In the genomic region with DNA sequence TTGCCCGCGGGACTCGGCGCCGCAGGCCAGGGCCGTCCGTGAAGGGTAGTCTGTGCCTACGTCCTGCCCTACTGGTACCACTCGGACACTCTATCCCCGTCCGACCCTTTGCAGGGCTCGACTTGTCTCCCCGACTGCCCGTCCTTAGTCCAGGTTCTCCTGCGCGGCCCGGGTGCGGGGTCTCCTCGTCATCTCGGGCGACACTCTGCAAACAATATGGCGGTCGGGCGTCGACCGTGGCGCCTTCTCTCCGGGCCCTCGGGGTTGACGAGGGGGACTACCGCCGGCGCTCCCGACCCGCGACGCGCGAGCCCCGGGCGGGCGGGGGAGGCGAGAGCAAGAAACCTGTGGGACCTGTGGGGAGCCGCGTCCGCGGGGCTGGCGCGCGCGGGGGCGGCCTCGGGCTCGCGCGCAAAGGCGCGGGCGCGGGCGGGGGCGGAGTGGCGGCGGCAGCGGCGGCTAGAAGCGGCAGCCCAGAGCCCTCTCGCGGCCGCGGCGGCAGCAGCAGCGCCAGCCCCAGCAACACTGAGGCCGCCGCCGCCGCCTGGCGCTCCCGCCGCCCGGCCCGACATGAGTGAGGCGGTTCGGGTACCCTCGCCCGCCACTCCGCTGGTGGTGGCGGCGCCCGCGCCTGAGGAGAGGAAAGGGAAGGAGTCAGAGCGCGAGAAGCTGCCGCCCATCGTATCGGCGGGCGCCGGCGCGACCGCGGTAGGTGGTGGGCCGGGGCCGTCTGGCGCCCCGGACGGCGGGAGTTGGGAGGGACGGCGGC, we compare ENCODE assay signal across 8 cellular contexts. TPM values are rescaled to one million over a fixed set of nuclear protein-coding genes. Genes with fewer than 3 reads are reported as not detected.
DNase-seq lines count a peak whose midpoint lies in the region; ATAC-seq, FAIRE-seq and TF ChIP-seq lines count a peak whose summit lies in the region.

A gene with protein sequence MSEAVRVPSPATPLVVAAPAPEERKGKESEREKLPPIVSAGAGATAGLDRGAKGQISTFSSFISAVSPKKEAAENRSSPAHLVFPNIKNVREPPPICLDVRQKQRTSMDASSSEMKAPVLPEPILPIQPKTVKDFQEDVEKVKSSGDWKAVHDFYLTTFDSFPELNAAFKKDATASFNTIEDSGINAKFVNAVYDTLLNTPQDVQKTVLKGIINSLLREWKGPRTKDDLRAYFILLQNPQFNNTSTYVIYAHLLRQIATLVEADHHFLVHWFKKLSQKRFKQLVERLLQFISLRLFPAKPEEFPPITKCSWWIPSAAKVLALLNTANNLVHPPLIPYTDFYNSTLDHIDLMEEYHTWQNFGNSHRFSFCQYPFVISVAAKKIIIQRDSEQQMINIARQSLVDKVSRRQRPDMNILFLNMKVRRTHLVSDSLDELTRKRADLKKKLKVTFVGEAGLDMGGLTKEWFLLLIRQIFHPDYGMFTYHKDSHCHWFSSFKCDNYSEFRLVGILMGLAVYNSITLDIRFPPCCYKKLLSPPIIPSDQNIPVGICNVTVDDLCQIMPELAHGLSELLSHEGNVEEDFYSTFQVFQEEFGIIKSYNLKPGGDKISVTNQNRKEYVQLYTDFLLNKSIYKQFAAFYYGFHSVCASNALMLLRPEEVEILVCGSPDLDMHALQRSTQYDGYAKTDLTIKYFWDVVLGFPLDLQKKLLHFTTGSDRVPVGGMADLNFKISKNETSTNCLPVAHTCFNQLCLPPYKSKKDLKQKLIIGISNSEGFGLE (plus strand): TSS at position 476 of the 769 bp plus-strand sequence. CDS start 95 bp downstream, at position 571.

- CTCF ChIA-PET in CD8-positive, alpha-beta T cell (lab: Charles Lee) = interaction anchor here (1.4 to 1.8 kb wide), 2 partner anchors 20 to 111 kb away, joined by 5 read pairs; no protein-coding TSS in a partner anchor

- no peaks in the 10 kb centered on the region for H3K27me3 ChIP-seq in CD8-positive, alpha-beta T cell (ENCODE audit: insufficient read depth, low read length)
- no peaks in the 10 kb centered on the region for H3K27me3 ChIP-seq in NT2/D1 (ENCODE audit: insufficient read depth, insufficient read length)
- H3K27me3 ChIP-seq in esophagus (ENCODE audit: control insufficient read depth in 1 of 2, insufficient read depth in 2 of 2, low read length in 2 of 2) = no peaks in the 10 kb centered on the region

- H3K9me3 ChIP-seq in CD8-positive, alpha-beta T cell (ENCODE audit: low read length) = no peaks in the 10 kb centered on the region
- H3K9me3 ChIP-seq in NT2/D1 (ENCODE audit: insufficient read depth, low read length) = no peaks in the 10 kb centered on the region
- no peaks in the 10 kb centered on the region for H3K9me3 ChIP-seq in esophagus (ENCODE audit: control insufficient read depth in 2 of 2, insufficient read depth in 1 of 2, low read depth in 1 of 2, low read length in 1 of 2)

- peaks cover 7% of the 10 kb centered on the region for H3K36me3 Mint-ChIP-seq in CD8-positive, alpha-beta T cell

- peak; percentile 86 for ATAC-seq in CD8-positive, alpha-beta T cell
- ATAC-seq in HG03439 (IDR thresholded peaks at IDR 0.05; ENCODE audit: unreplicated experiment) = peak; percentile 88

- POLR2A ChIA-PET in CD8-positive, alpha-beta T cell (lab: Charles Lee) = interaction anchor here (0.7 to 1.7 kb wide), 6 partner anchors 10 to 498 kb away, joined by 3 to 7 read pairs (median 6); no protein-coding TSS in a partner anchor

- no peak for FAIRE-seq in GM19239 (lab: Jason Lieb, UNC)

- WGBS in esophagus, 2 donors = 0% methylated on average over 83 to 111 of the region's 111 CpGs

- H3K27ac Mint-ChIP-seq in CD8-positive, alpha-beta T cell = peak within 1 kb of the TSS; percentile 90

- H3K36me3 ChIP-seq in CD8-positive, alpha-beta T cell (ENCODE audit: insufficient read depth, low read length) = no peaks in the 10 kb centered on the region
- no peaks in the 10 kb centered on the region for H3K36me3 ChIP-seq in NT2/D1 (ENCODE audit: insufficient read depth, insufficient read length, low read length)
- H3K36me3 ChIP-seq in esophagus (ENCODE audit: control insufficient read depth in 2 of 2, insufficient read depth in 2 of 2, low read length in 1 of 2) = no peaks in the 10 kb centered on the region

- H3K27ac ChIP-seq in CD8-positive, alpha-beta T cell (ENCODE audit: low read depth, low read length) = peak within 1 kb of the TSS; percentile 90
- peak within 1 kb of the TSS; percentile 96 to 98 for H3K27ac ChIP-seq in esophagus (ENCODE audit: low read depth in 2 of 2, low read length in 1 of 2)

- H3K4me3 ChIP-seq in CD8-positive, alpha-beta T cell (ENCODE audit: low read depth, low read length) = peak within 1 kb of the TSS; percentile 91
- H3K4me3 ChIP-seq in NT2/D1 (ENCODE audit: insufficient read length, low read depth) = peak within 1 kb of the TSS; percentile 83
- H3K4me3 ChIP-seq in esophagus (ENCODE audit: low read depth in 1 of 2, low read length in 2 of 2) = peak within 1 kb of the TSS; percentile 67 to 80

- H3K4me1 ChIP-seq in CD8-positive, alpha-beta T cell (ENCODE audit: insufficient read depth, low read length) = peaks cover 12% of the 10 kb centered on the region
- H3K4me1 ChIP-seq in NT2/D1 (ENCODE audit: insufficient read depth, insufficient read length) (no peaks in the 10 kb centered on the region), esophagus (ENCODE audit: control insufficient read depth in 2 of 2, insufficient read depth in 2 of 2, low read length in 1 of 2) (no peaks in the 10 kb centered on the region)

- peak within 1 kb of the TSS; percentile 99 for H3K9ac ChIP-seq in NT2/D1 (ENCODE audit: insufficient read length, low read depth)

- intact Hi-C loops in CD8-positive, alpha-beta T cell (cut with DNase I, micrococcal nuclease) = loop anchor here (1.0 to 10.0 kb wide), 22 partner anchors 19 to 1705 kb away; a partner anchor contains a TSS

- H3K9me3 Mint-ChIP-seq in CD8-positive, alpha-beta T cell = no peaks in the 10 kb centered on the region

- peak; percentile 65 to 90 (median 81) for DNase-seq in CD8-positive, alpha-beta T cell
- peak; percentile 76 for DNase-seq in GM19239 (ENCODE audit: insufficient read length, low spot score)
- no peak for DNase-seq in NT2/D1 (ENCODE audit: low read depth, low spot score)
- DNase-seq in activated T-cell treated with anti-CD3 and anti-CD28 coated beads, Interleukin-2, amount 50 U/mL, for 1 hour = peak; percentile 87
- DNase-seq in myocyte (ENCODE audit: low read depth) = peak; percentile 85
- peak; percentile 56 to 84 for DNase-seq in stimulated activated CD8-positive, alpha-beta memory T cell treated with anti-CD3 and anti-CD28 coated beads, Interleukin-7, amount 100 ng/mL, for 4 hours (ENCODE audit: low read depth in 2 of 2)

- peaks cover 13% of the 10 kb centered on the region for H3K4me1 Mint-ChIP-seq in CD8-positive, alpha-beta T cell (ENCODE audit: low read depth)

- no peaks in the 10 kb centered on the region for H3K27me3 Mint-ChIP-seq in CD8-positive, alpha-beta T cell (ENCODE audit: low read depth)

- TF ChIP-seq CTCF in CD8-positive, alpha-beta T cell (IDR thresholded peaks at IDR 0.05) = peak; percentile 41

- H3K4me3 Mint-ChIP-seq in CD8-positive, alpha-beta T cell = peak within 1 kb of the TSS; percentile 86

RNA-seq across cellular contexts. Expression of the gene that starts here (rescaled TPM):
- 1 to 10 TPM in 1 of 2 experiments, under 1 TPM in 1; 0.69 to 1.5 TPM for total RNA-seq in CD8-positive, alpha-beta T cell
- 1 to 10 TPM; 2.9 to 4.8 TPM for polyA plus RNA-seq in esophagus
- 11.4 and 11.8 TPM in 2 replicates for total RNA-seq in myocyte
- polyA plus RNA-seq in myocyte (2012) = 2.5 TPM
